In the genomic region with DNA sequence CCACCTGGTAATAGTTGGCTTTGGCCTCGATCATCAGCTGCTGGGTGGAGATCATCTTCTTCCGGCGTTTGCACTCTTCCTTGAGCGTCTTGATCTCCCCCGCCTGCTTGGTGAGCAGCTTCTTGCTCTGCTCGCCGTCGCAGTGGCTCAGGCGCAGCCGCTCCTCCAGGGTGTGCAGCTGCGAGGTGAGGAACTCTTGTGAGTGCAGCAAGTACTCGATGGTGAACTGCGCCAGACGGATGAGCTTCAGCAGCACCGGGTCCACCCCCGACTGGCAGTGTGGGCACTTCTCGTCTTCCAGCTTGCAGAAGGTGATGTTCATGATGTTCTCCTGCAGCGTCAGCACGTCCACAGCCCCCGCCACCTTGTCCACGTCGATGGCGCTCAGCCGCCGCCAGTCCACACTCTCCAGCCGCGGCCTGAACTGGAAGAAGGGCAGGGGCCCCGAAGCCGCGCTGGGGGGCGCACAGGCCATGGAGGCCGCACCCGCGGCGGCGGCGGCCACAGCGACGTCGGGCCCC, we compare ENCODE assay signal across 9 cellular contexts. TPM values are rescaled to one million over a fixed set of nuclear protein-coding genes. Genes with fewer than 3 reads are reported as not detected.
DNase-seq lines count a peak whose midpoint lies in the region; ATAC-seq and TF ChIP-seq lines count a peak whose summit lies in the region.
"Had no signal": no experiment of that assay in that cellular context is flagged by ENCODE, and none has a peak within 500 bp of the region (broad histone marks: within the 10 kb centered on the region; RNA-seq: fewer than 3 reads in every experiment).

No MANE protein-coding gene starts in this region.

- H3K9me3 Mint-ChIP-seq in activated CD4-positive, alpha-beta T cell treated with anti-CD3 and anti-CD28 coated beads, Interleukin-2, amount 10 ng/mL, durations not matched to agents 24 days and 14 days = no peaks in the 10 kb centered on the region
- H3K9me3 Mint-ChIP-seq in activated CD4-positive, alpha-beta T cell treated with anti-CD3 and anti-CD28 coated beads, Interleukin-2, amount 10 ng/mL, durations not matched to agents 7 days and 5 days = no peaks in the 10 kb centered on the region

- WGBS in esophagus, 2 donors = 45 to 48% methylated on average over 39 to 40 of the region's 40 CpGs

- ATAC-seq in upper lobe of right lung (peak; percentile 12), GM21447 (IDR thresholded peaks at IDR 0.05; ENCODE audit: unreplicated experiment) (no peak), HG03175 (IDR thresholded peaks at IDR 0.05; ENCODE audit: unreplicated experiment) (no peak)

- no peaks in the 10 kb centered on the region for H3K36me3 Mint-ChIP-seq in activated CD4-positive, alpha-beta T cell treated with anti-CD3 and anti-CD28 coated beads, Interleukin-2, amount 10 ng/mL, durations not matched to agents 24 days and 14 days (ENCODE audit: low read depth)
- H3K36me3 Mint-ChIP-seq in activated CD4-positive, alpha-beta T cell treated with anti-CD3 and anti-CD28 coated beads, Interleukin-2, amount 10 ng/mL, durations not matched to agents 7 days and 5 days (ENCODE audit: low read depth) = no peaks in the 10 kb centered on the region

- intact Hi-C loops in activated CD4-positive, alpha-beta T cell treated with anti-CD3 and anti-CD28 coated beads, Interleukin-2, amount 10 ng/mL, durations not matched to agents 24 days and 14 days (cut with micrococcal nuclease) = loop anchor here (5.0 kb wide), 2 partner anchors 36 to 929 kb away; partner anchors contain the start of genes DNAJC3 and SOX21
- intact Hi-C loops in upper lobe of right lung (cut with DNase I) = no loop called here

- TF ChIP-seq CTCF in upper lobe of right lung (IDR thresholded peaks at IDR 0.05) = no peak

- H3K27ac ChIP-seq in esophagus (ENCODE audit: low read depth in 2 of 2, low read length in 1 of 2) (no peak overlapping the region), muscle layer of duodenum (ENCODE audit: low read length) (no peak overlapping the region), upper lobe of right lung (no peak overlapping the region)

- H3K36me3 ChIP-seq in esophagus (ENCODE audit: control insufficient read depth in 2 of 2, insufficient read depth in 2 of 2, low read length in 1 of 2) = no peaks in the 10 kb centered on the region
- H3K36me3 ChIP-seq in muscle layer of duodenum (ENCODE audit: control insufficient read depth in 1 of 2, insufficient read depth in 2 of 2, low read length in 2 of 2) = peaks cover 0 to 4% of the 10 kb centered on the region in 2 donors
- no peaks in the 10 kb centered on the region for H3K36me3 ChIP-seq in upper lobe of right lung
- H3K36me3 ChIP-seq in MG63 = peaks cover 41% of the 10 kb centered on the region

- peak overlapping the region; percentile 28 to 37 for H3K4me3 ChIP-seq in esophagus (ENCODE audit: low read depth in 1 of 2, low read length in 2 of 2)
- peak overlapping the region; percentile 16 to 66 for H3K4me3 ChIP-seq in muscle layer of duodenum (ENCODE audit: low read depth in 1 of 2, low read length in 2 of 2)
- peak overlapping the region; percentile 41 for H3K4me3 ChIP-seq in upper lobe of right lung
- H3K4me3 ChIP-seq in MG63 = no peak overlapping the region

- POLR2A ChIA-PET in activated CD4-positive, alpha-beta T cell treated with anti-CD3 and anti-CD28 coated beads, Interleukin-2, amount 10 ng/mL, durations not matched to agents 7 days and 5 days (lab: Charles Lee) = no interaction called here

- no peak overlapping the region for H3K4me3 Mint-ChIP-seq in activated CD4-positive, alpha-beta T cell treated with anti-CD3 and anti-CD28 coated beads, Interleukin-2, amount 10 ng/mL, durations not matched to agents 24 days and 14 days
- no peak overlapping the region for H3K4me3 Mint-ChIP-seq in activated CD4-positive, alpha-beta T cell treated with anti-CD3 and anti-CD28 coated beads, Interleukin-2, amount 10 ng/mL, durations not matched to agents 7 days and 5 days

- no peak overlapping the region for H3K27ac Mint-ChIP-seq in activated CD4-positive, alpha-beta T cell treated with anti-CD3 and anti-CD28 coated beads, Interleukin-2, amount 10 ng/mL, durations not matched to agents 24 days and 14 days
- H3K27ac Mint-ChIP-seq in activated CD4-positive, alpha-beta T cell treated with anti-CD3 and anti-CD28 coated beads, Interleukin-2, amount 10 ng/mL, durations not matched to agents 7 days and 5 days = no peak overlapping the region

- H3K9me3 ChIP-seq in esophagus (ENCODE audit: control insufficient read depth in 2 of 2, insufficient read depth in 1 of 2, low read depth in 1 of 2, low read length in 1 of 2) = peaks cover 0 to 3% of the 10 kb centered on the region in 2 donors
- no peaks in the 10 kb centered on the region for H3K9me3 ChIP-seq in muscle layer of duodenum (ENCODE audit: control insufficient read depth in 1 of 2, low read length in 2 of 2)
- no peaks in the 10 kb centered on the region for H3K9me3 ChIP-seq in upper lobe of right lung
- no peaks in the 10 kb centered on the region for H3K9me3 ChIP-seq in MG63

- CTCF ChIA-PET in activated CD4-positive, alpha-beta T cell treated with anti-CD3 and anti-CD28 coated beads, Interleukin-2, amount 10 ng/mL, durations not matched to agents 7 days and 5 days (lab: Charles Lee) = no interaction called here

- H3K4me1 Mint-ChIP-seq in activated CD4-positive, alpha-beta T cell treated with anti-CD3 and anti-CD28 coated beads, Interleukin-2, amount 10 ng/mL, durations not matched to agents 24 days and 14 days = peaks cover 15% of the 10 kb centered on the region
- H3K4me1 Mint-ChIP-seq in activated CD4-positive, alpha-beta T cell treated with anti-CD3 and anti-CD28 coated beads, Interleukin-2, amount 10 ng/mL, durations not matched to agents 7 days and 5 days = peaks cover 22% of the 10 kb centered on the region

- H3K27me3 Mint-ChIP-seq in activated CD4-positive, alpha-beta T cell treated with anti-CD3 and anti-CD28 coated beads, Interleukin-2, amount 10 ng/mL, durations not matched to agents 24 days and 14 days = peaks cover 51% of the 10 kb centered on the region
- peaks cover 46% of the 10 kb centered on the region for H3K27me3 Mint-ChIP-seq in activated CD4-positive, alpha-beta T cell treated with anti-CD3 and anti-CD28 coated beads, Interleukin-2, amount 10 ng/mL, durations not matched to agents 7 days and 5 days

- peaks cover 0 to 2% of the 10 kb centered on the region in 2 donors for H3K27me3 ChIP-seq in esophagus (ENCODE audit: control insufficient read depth in 1 of 2, insufficient read depth in 2 of 2, low read length in 2 of 2)
- peaks cover 13% of the 10 kb centered on the region for H3K27me3 ChIP-seq in muscle layer of duodenum (ENCODE audit: low read depth, low read length)
- peaks cover 45% of the 10 kb centered on the region for H3K27me3 ChIP-seq in upper lobe of right lung
- no peaks in the 10 kb centered on the region for H3K27me3 ChIP-seq in MG63

- peak; percentile 41 for DNase-seq in activated CD4-positive, alpha-beta T cell treated with anti-CD3 and anti-CD28 coated beads, Interleukin-2, amount 10 ng/mL, durations not matched to agents 24 days and 14 days
- no peak for DNase-seq in activated CD4-positive, alpha-beta T cell treated with anti-CD3 and anti-CD28 coated beads, Interleukin-2, amount 10 ng/mL, durations not matched to agents 7 days and 5 days
- DNase-seq in upper lobe of right lung (no peak), MG63 (no peak)
- DNase-seq: stimulated activated CD4-positive, alpha-beta T cell treated with anti-CD3 and anti-CD28 coated beads, Interleukin-4, amount 100 ng/mL, for 24 hours had no signal

- H3K4me1 ChIP-seq in esophagus (ENCODE audit: control insufficient read depth in 2 of 2, insufficient read depth in 2 of 2, low read length in 1 of 2) (peaks cover 8 to 12% of the 10 kb centered on the region in 2 donors), muscle layer of duodenum (ENCODE audit: control insufficient read depth in 1 of 2, insufficient read depth in 2 of 2, low read length in 2 of 2) (peaks cover 0 to 31% of the 10 kb centered on the region in 2 donors), upper lobe of right lung (peaks cover 10% of the 10 kb centered on the region)

RNA-seq across cellular contexts. Expression of gene DZIP1, which starts 3.2 kb away (rescaled TPM):
- total RNA-seq in activated CD4-positive, alpha-beta T cell treated with anti-CD3 and anti-CD28 coated beads, Interleukin-2, amount 10 ng/mL, durations not matched to agents 24 days and 14 days = 0.12 and 0.14 TPM in 2 replicates
- under 1 TPM; 0.05 to 0.15 TPM for total RNA-seq in activated CD4-positive, alpha-beta T cell treated with anti-CD3 and anti-CD28 coated beads, Interleukin-2, amount 10 ng/mL, durations not matched to agents 7 days and 5 days
- polyA plus RNA-seq in esophagus = 1 to 10 TPM; 2.1 to 3.0 TPM
- total RNA-seq in upper lobe of right lung = 7.1 TPM
- total RNA-seq in MG63 (2014; rRNA removed; shearing (Covaris generic); ENCODE audit: low replicate concordance) = 10.9 and 39.1 TPM in 2 replicates

RNA-seq across cellular contexts. Expression of gene DNAJC3, which starts 35.6 kb away (rescaled TPM):
- total RNA-seq in activated CD4-positive, alpha-beta T cell treated with anti-CD3 and anti-CD28 coated beads, Interleukin-2, amount 10 ng/mL, durations not matched to agents 24 days and 14 days = 25.2 and 25.6 TPM in 2 replicates
- 10 to 100 TPM; 20.3 to 21.6 TPM for total RNA-seq in activated CD4-positive, alpha-beta T cell treated with anti-CD3 and anti-CD28 coated beads, Interleukin-2, amount 10 ng/mL, durations not matched to agents 7 days and 5 days
- polyA plus RNA-seq in esophagus = 1 to 10 TPM; 7.0 to 8.9 TPM
- total RNA-seq in upper lobe of right lung = 67.9 TPM
- 22.5 and 40.5 TPM in 2 replicates for total RNA-seq in MG63 (2014; rRNA removed; shearing (Covaris generic); ENCODE audit: low replicate concordance)
